7 cellular contexts compared by ENCODE assay signal in the genomic region with DNA sequence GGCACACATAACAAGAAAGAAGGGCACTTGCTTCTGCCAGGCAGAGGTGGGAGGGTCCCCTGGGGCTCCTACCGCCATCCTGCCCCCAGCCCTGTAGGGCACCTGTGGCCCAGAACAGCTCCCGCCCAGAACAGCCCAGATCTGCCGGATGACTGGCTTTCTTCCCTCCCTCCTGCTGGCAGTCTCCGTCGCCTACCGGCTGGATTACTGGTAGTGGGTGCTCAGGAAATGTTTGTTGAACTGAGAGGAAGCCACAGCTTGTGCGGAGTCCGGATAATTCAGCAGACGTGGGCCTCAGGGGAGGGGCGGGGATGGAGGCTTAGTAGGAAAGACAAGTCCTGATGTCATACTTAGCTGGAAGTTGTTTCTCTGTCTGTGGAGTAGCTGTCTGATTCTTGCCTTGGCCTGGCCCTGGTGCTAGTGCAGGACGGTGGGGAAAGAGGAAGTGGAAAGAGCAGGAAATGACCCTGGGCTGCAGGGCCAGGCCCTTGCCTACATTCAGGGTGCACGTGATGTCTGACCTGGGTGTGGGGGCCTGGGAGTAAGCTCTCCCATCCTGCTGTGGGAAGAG. TPM values are rescaled to one million over a fixed set of nuclear protein-coding genes. Genes with fewer than 3 reads are reported as not detected.
DNase-seq lines count a peak whose midpoint lies in the region; ATAC-seq and TF ChIP-seq lines count a peak whose summit lies in the region.
"Had no signal": no experiment of that assay in that cellular context is flagged by ENCODE, and none has a peak within 500 bp of the region (broad histone marks: within the 10 kb centered on the region; RNA-seq: fewer than 3 reads in every experiment).

No MANE protein-coding gene starts in this region.

- H3K27ac ChIP-seq in HEK293 (ENCODE audit: extremely low read depth, low read depth, low read length), result peak overlapping the region; percentile 19; the same call in 1 of the 2 replicates
- H3K27ac ChIP-seq in left lung, result peak overlapping the region; percentile 88 to 98
- H3K27ac ChIP-seq: KMS-11 had no signal

- H3K4me3 ChIP-seq in HEK293 (ENCODE audit: low read depth, low read length), result no peak overlapping the region
- H3K4me3 ChIP-seq in left lung, result peak overlapping the region in 1 of 2 donors; percentile 31

- intact Hi-C loops in left lung (cut with DNase I), result no loop called here

- ATAC-seq in left lung, result peak; percentile 42
- ATAC-seq in GM18511 (IDR thresholded peaks at IDR 0.05; ENCODE audit: unreplicated experiment), result no peak
- no peak for ATAC-seq in HG03039 (IDR thresholded peaks at IDR 0.05; ENCODE audit: unreplicated experiment)

- TF ChIP-seq CTCF in HEK293 (tag by site-specific recombination; IDR thresholded peaks at IDR 0.05) (no peak), left lung (IDR thresholded peaks at IDR 0.05) (no peak)

- DNase-seq in activated T-cell treated with anti-CD3 and anti-CD28 coated beads, Interleukin-2, amount 50 U/mL, for 48 hours, result peak; percentile 44 to 46
- DNase-seq in left lung, result peak; percentile 86 to 87
- DNase-seq in activated CD8-positive, alpha-beta memory T cell treated with anti-CD3 and anti-CD28 coated beads, Interleukin-2, amount 50 U/mL, for 4 hours, result no peak

- H3K4me1 ChIP-seq in HEK293 (ENCODE audit: control insufficient read depth, insufficient read depth, low read length) (no peaks in the 10 kb centered on the region; the same call in 1 of the 2 replicates), left lung (peaks cover 29 to 98% of the 10 kb centered on the region in 2 donors)

- no peaks in the 10 kb centered on the region for H3K36me3 ChIP-seq in HEK293 (ENCODE audit: control insufficient read depth in 2 of 2, insufficient read depth in 1 of 2, low read length in 2 of 2)
- H3K36me3 ChIP-seq in left lung, result peaks cover 0 to 7% of the 10 kb centered on the region in 2 donors

- POLR2A ChIA-PET in HEK293 (lab: Yijun Ruan, JAX), result interaction anchor here (0.6 to 1.4 kb wide), 4 partner anchors 8 to 95 kb away, joined by 4 to 5 read pairs (median 4); a partner anchor contains a TSS

- H3K27me3 ChIP-seq in left lung, result no peaks in the 10 kb centered on the region

- H3K9me3 ChIP-seq in HEK293 (ENCODE audit: control insufficient read depth, insufficient read depth, low read depth, low read length) (no peaks in the 10 kb centered on the region), left lung (no peaks in the 10 kb centered on the region)

- CTCF ChIA-PET in HEK293 (lab: Yijun Ruan, JAX), result interaction anchor here (1.2 to 2.2 kb wide), 5 partner anchors 9 to 20 kb away, joined by 3 to 7 read pairs (median 4); no protein-coding TSS in a partner anchor

TF ChIP-seq in HEK293, 187 proteins besides CTCF, POLR2A, EP300 and RAD21 (continues in another document):
- TF ChIP-seq SP2 (tag by site-specific recombination; IDR thresholded peaks at IDR 0.05) (peak; percentile 41), ZNF366 (tag by site-specific recombination; conservative IDR thresholded peaks at IDR 0.05) (no peak), EGR2 (tag by site-specific recombination; IDR thresholded peaks at IDR 0.05; ENCODE audit: low read depth) (peak; percentile 53), HOXC10 (CRISPR knock-in tag; IDR thresholded peaks at IDR 0.05) (no peak), SCRT2 (tag by site-specific recombination; IDR thresholded peaks at IDR 0.05) (peak; percentile 80), ZNF394 (tag by site-specific recombination; IDR thresholded peaks at IDR 0.05; ENCODE audit: borderline replicate concordance) (peak; percentile 96), BCL11A (tag by site-specific recombination; IDR thresholded peaks at IDR 0.05; ENCODE audit: low read depth) (no peak), ZNF248 (tag by site-specific recombination; IDR thresholded peaks at IDR 0.05) (no peak), ZNF416 (tag by site-specific recombination; IDR thresholded peaks at IDR 0.05) (no peak), ZNF266 (tag by site-specific recombination; IDR thresholded peaks at IDR 0.05; ENCODE audit: low read depth) (no peak), ZNF514 (tag by site-specific recombination; IDR thresholded peaks at IDR 0.05) (no peak), ZBTB20 (tag by site-specific recombination; IDR thresholded peaks at IDR 0.05) (no peak), PRDM1 (tag by site-specific recombination; IDR thresholded peaks at IDR 0.05) (no peak), OSR2 (tag by site-specific recombination; IDR thresholded peaks at IDR 0.05) (peak; percentile 75), ZNF324 (tag by site-specific recombination; IDR thresholded peaks at IDR 0.05) (no peak), GLIS1 (tag by site-specific recombination; IDR thresholded peaks at IDR 0.05) (no peak), ZNF426 (tag by site-specific recombination; IDR thresholded peaks at IDR 0.05) (no peak)
- TF ChIP-seq, protein P1, sequence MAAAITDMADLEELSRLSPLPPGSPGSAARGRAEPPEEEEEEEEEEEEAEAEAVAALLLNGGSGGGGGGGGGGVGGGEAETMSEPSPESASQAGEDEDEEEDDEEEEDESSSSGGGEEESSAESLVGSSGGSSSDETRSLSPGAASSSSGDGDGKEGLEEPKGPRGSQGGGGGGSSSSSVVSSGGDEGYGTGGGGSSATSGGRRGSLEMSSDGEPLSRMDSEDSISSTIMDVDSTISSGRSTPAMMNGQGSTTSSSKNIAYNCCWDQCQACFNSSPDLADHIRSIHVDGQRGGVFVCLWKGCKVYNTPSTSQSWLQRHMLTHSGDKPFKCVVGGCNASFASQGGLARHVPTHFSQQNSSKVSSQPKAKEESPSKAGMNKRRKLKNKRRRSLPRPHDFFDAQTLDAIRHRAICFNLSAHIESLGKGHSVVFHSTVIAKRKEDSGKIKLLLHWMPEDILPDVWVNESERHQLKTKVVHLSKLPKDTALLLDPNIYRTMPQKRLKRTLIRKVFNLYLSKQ (tag by site-specific recombination; IDR thresholded peaks at IDR 0.05; ENCODE audit: borderline replicate concordance), result no peak
- TF ChIP-seq, protein P2, sequence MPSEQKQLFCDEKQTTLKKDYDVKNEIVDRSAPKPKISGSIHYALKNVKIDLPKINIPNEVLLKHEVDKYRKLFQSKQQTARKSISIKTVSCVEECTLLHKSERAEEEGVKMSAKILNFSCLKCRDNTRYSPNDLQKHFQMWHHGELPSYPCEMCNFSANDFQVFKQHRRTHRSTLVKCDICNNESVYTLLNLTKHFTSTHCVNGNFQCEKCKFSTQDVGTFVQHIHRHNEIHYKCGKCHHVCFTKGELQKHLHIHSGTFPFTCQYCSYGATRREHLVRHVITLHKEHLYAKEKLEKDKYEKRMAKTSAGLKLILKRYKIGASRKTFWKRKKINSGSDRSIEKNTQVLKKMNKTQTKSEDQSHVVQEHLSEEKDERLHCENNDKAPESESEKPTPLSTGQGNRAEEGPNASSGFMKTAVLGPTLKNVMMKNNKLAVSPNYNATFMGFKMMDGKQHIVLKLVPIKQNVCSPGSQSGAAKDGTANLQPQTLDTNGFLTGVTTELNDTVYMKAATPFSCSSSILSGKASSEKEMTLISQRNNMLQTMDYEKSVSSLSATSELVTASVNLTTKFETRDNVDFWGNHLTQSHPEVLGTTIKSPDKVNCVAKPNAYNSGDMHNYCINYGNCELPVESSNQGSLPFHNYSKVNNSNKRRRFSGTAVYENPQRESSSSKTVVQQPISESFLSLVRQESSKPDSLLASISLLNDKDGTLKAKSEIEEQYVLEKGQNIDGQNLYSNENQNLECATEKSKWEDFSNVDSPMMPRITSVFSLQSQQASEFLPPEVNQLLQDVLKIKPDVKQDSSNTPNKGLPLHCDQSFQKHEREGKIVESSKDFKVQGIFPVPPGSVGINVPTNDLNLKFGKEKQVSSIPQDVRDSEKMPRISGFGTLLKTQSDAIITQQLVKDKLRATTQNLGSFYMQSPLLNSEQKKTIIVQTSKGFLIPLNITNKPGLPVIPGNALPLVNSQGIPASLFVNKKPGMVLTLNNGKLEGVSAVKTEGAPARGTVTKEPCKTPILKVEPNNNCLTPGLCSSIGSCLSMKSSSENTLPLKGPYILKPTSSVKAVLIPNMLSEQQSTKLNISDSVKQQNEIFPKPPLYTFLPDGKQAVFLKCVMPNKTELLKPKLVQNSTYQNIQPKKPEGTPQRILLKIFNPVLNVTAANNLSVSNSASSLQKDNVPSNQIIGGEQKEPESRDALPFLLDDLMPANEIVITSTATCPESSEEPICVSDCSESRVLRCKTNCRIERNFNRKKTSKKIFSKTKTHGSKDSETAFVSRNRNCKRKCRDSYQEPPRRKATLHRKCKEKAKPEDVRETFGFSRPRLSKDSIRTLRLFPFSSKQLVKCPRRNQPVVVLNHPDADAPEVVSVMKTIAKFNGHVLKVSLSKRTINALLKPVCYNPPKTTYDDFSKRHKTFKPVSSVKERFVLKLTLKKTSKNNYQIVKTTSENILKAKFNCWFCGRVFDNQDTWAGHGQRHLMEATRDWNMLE (tag by site-specific recombination; conservative IDR thresholded peaks at IDR 0.05; ENCODE audit: low read depth), result no peak
- TF ChIP-seq, protein P3, sequence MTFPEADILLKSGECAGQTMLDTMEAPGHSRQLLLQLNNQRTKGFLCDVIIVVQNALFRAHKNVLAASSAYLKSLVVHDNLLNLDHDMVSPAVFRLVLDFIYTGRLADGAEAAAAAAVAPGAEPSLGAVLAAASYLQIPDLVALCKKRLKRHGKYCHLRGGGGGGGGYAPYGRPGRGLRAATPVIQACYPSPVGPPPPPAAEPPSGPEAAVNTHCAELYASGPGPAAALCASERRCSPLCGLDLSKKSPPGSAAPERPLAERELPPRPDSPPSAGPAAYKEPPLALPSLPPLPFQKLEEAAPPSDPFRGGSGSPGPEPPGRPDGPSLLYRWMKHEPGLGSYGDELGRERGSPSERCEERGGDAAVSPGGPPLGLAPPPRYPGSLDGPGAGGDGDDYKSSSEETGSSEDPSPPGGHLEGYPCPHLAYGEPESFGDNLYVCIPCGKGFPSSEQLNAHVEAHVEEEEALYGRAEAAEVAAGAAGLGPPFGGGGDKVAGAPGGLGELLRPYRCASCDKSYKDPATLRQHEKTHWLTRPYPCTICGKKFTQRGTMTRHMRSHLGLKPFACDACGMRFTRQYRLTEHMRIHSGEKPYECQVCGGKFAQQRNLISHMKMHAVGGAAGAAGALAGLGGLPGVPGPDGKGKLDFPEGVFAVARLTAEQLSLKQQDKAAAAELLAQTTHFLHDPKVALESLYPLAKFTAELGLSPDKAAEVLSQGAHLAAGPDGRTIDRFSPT (tag by site-specific recombination; IDR thresholded peaks at IDR 0.05), result no peak

RNA-seq across cellular contexts. Expression of a gene that starts 6.7 kb away (rescaled TPM):
- total RNA-seq in left lung, result 10 to 100 TPM; 31.7 to 65.4 TPM

RNA-seq across cellular contexts. Expression of a gene that starts 10.5 kb away (rescaled TPM):
- 10 to 100 TPM; 27.1 to 37.1 TPM for total RNA-seq in left lung

RNA-seq across cellular contexts. Expression of a gene that starts 16.8 kb away (rescaled TPM):
- total RNA-seq in left lung, result not detected

RNA-seq across cellular contexts. Expression of a gene that starts 24.0 kb away (rescaled TPM):
- total RNA-seq in left lung, result 1 to 10 TPM in 1 of 2 donors, under 1 TPM in 1; 0.65 to 2.5 TPM

RNA-seq across cellular contexts. Expression of a gene that starts 26.3 kb away (rescaled TPM):
- total RNA-seq in left lung, result 10 to 100 TPM; 30.8 to 86.4 TPM
